1 cellular context compared by ENCODE assay signal in genomic region chr11:57478971-57479663, GRCh38.
TF ChIP-seq lines count a peak whose summit lies in the region.

No MANE protein-coding gene starts in this region.

TF ChIP-seq in HepG2, 621 proteins besides CTCF, POLR2A, EP300 and RAD21:
- 0 out of 2 replicates have a peak, but pooled peaks have one; percentile 7 for TF ChIP-seq PAF1 (CRISPR knock-in tag; IDR thresholded peaks at IDR 0.05)
- TF ChIP-seq ZNF790 (CRISPR knock-in tag; IDR thresholded peaks at IDR 0.05; ENCODE audit: borderline replicate concordance): no peak
